ENCODE assay signal across 8 cellular contexts in genomic region chr15:71651750-71652186, GRCh38.
DNase-seq lines count a peak whose midpoint lies in the region; ATAC-seq and TF ChIP-seq lines count a peak whose summit lies in the region.

No MANE protein-coding gene starts in this region.

- H3K9me2 ChIP-seq in GM23338 (ENCODE audit: insufficient read depth) (0 out of 2 replicates have a peak, but pooled peaks cover 7% of the 10 kb centered on the region), OCI-LY1 (ENCODE audit: low read depth, low read length) (no peaks in the 10 kb centered on the region)

- H3K27ac Mint-ChIP-seq in GM23338 (no peak overlapping the region), endodermal cell (no peak overlapping the region)
- H3K27ac Mint-ChIP-seq in activated T-helper 1 cell treated with anti-CD3 and anti-CD28 coated beads, Interleukin-12 subunit alpha, Interleukin-12 subunit beta, Interleukin-2, Interleukin-4 antibody, amounts not matched to agents 30 ng/mL and 10 ng/mL and 1 ng/mL, durations not matched to agents 14 hours and 24 hours and 36 hours = no peak overlapping the region
- no peak overlapping the region for H3K27ac Mint-ChIP-seq in CD8-positive, alpha-beta memory T cell

- H3K4me3 ChIP-seq in AG09309 (ENCODE audit: control insufficient read depth, low read depth, low read length) (no peak overlapping the region), GM23338 (no peak overlapping the region), OCI-LY1 (ENCODE audit: low read depth, low read length, poor library complexity, severe bottlenecking) (no peak overlapping the region), endodermal cell (ENCODE audit: low read length) (no peak overlapping the region)
- no peak overlapping the region for H3K4me3 ChIP-seq in CD8-positive, alpha-beta memory T cell (ENCODE audit: low read length)

- no peaks in the 10 kb centered on the region for H3K79me2 ChIP-seq in GM23338 (replicated peaks; ENCODE audit: insufficient read depth)
- no peaks in the 10 kb centered on the region for H3K79me2 ChIP-seq in OCI-LY1 (ENCODE audit: insufficient read depth, low read length)

- H4K20me1 ChIP-seq in GM23338 (replicated peaks; ENCODE audit: insufficient read depth) = no peaks in the 10 kb centered on the region
- no peaks in the 10 kb centered on the region for H4K20me1 ChIP-seq in OCI-LY1 (ENCODE audit: insufficient read depth, low read length)

- ATAC-seq in GM23338 (peak; percentile 84), HG03521 (IDR thresholded peaks at IDR 0.05; ENCODE audit: unreplicated experiment) (no peak)

- no peak overlapping the region for H2AFZ ChIP-seq in GM23338
- no peak overlapping the region for H2AFZ ChIP-seq in OCI-LY1 (ENCODE audit: low read length)

- H3K4me3 Mint-ChIP-seq in GM23338 = no peak overlapping the region
- no peak overlapping the region for H3K4me3 Mint-ChIP-seq in endodermal cell
- no peak overlapping the region for H3K4me3 Mint-ChIP-seq in activated T-helper 1 cell treated with anti-CD3 and anti-CD28 coated beads, Interleukin-12 subunit alpha, Interleukin-12 subunit beta, Interleukin-2, Interleukin-4 antibody, amounts not matched to agents 30 ng/mL and 10 ng/mL and 1 ng/mL, durations not matched to agents 14 hours and 24 hours and 36 hours
- H3K4me3 Mint-ChIP-seq in CD8-positive, alpha-beta memory T cell = no peak overlapping the region

- no peaks in the 10 kb centered on the region for H3K27me3 Mint-ChIP-seq in GM23338 (ENCODE audit: insufficient read depth, low read depth, poor library complexity)
- no peaks in the 10 kb centered on the region for H3K27me3 Mint-ChIP-seq in endodermal cell (ENCODE audit: insufficient read depth)
- peaks cover 6% of the 10 kb centered on the region for H3K27me3 Mint-ChIP-seq in activated T-helper 1 cell treated with anti-CD3 and anti-CD28 coated beads, Interleukin-12 subunit alpha, Interleukin-12 subunit beta, Interleukin-2, Interleukin-4 antibody, amounts not matched to agents 30 ng/mL and 10 ng/mL and 1 ng/mL, durations not matched to agents 14 hours and 24 hours and 36 hours (ENCODE audit: insufficient read depth)
- H3K27me3 Mint-ChIP-seq in CD8-positive, alpha-beta memory T cell = peaks cover 0 to 5% of the 10 kb centered on the region in 2 donors

- H3K4me2 ChIP-seq in GM23338 (no peak overlapping the region), OCI-LY1 (ENCODE audit: low read length) (no peak overlapping the region)

- H3K36me3 ChIP-seq in GM23338 (ENCODE audit: insufficient read depth) (no peaks in the 10 kb centered on the region), OCI-LY1 (ENCODE audit: insufficient read depth, low read length) (no peaks in the 10 kb centered on the region), endodermal cell (ENCODE audit: control insufficient read depth, insufficient read depth, low read length) (no peaks in the 10 kb centered on the region)
- no peaks in the 10 kb centered on the region for H3K36me3 ChIP-seq in CD8-positive, alpha-beta memory T cell (ENCODE audit: insufficient read depth, low read length)

- POLR2A ChIA-PET in CD8-positive, alpha-beta memory T cell (lab: Charles Lee) = no interaction called here

- WGBS in endodermal cell (ENCODE audit: insufficient coverage in 1 of 2, insufficient read length in 1 of 2), 2 experiments = 40 to 48% methylated on average over 1 to 5 of the region's 5 CpGs

- CTCF ChIA-PET in CD8-positive, alpha-beta memory T cell (lab: Charles Lee) = no interaction called here

- H3K4me1 ChIP-seq in GM23338 (ENCODE audit: insufficient read depth) (peaks cover 5% of the 10 kb centered on the region; the same call in 1 of the 2 replicates), OCI-LY1 (ENCODE audit: insufficient read depth, low read length, severe bottlenecking) (no peaks in the 10 kb centered on the region), endodermal cell (ENCODE audit: control insufficient read depth, insufficient read depth, low read length) (peaks cover 21% of the 10 kb centered on the region)
- no peaks in the 10 kb centered on the region for H3K4me1 ChIP-seq in CD8-positive, alpha-beta memory T cell (ENCODE audit: insufficient read depth, low read length)

- H3K9me3 Mint-ChIP-seq in GM23338 = no peaks in the 10 kb centered on the region
- H3K9me3 Mint-ChIP-seq in endodermal cell = no peaks in the 10 kb centered on the region
- no peaks in the 10 kb centered on the region for H3K9me3 Mint-ChIP-seq in activated T-helper 1 cell treated with anti-CD3 and anti-CD28 coated beads, Interleukin-12 subunit alpha, Interleukin-12 subunit beta, Interleukin-2, Interleukin-4 antibody, amounts not matched to agents 30 ng/mL and 10 ng/mL and 1 ng/mL, durations not matched to agents 14 hours and 24 hours and 36 hours
- no peaks in the 10 kb centered on the region for H3K9me3 Mint-ChIP-seq in CD8-positive, alpha-beta memory T cell

- H3K9me3 ChIP-seq in OCI-LY1 (ENCODE audit: low read length) (no peaks in the 10 kb centered on the region), endodermal cell (ENCODE audit: control insufficient read depth, low read length) (no peaks in the 10 kb centered on the region)
- no peaks in the 10 kb centered on the region for H3K9me3 ChIP-seq in CD8-positive, alpha-beta memory T cell (ENCODE audit: low read length)

- H3F3A ChIP-seq in GM23338 (replicated peaks; ENCODE audit: low read depth) (no peaks in the 10 kb centered on the region), OCI-LY1 (ENCODE audit: insufficient read depth, low read length) (no peaks in the 10 kb centered on the region)

- TF ChIP-seq CTCF in AG09309 (IDR thresholded peaks at IDR 0.05; ENCODE audit: control insufficient read depth, insufficient read depth, low read depth, low read length, missing control alignments) (peak; percentile 81), GM23338 (conservative IDR thresholded peaks at IDR 0.05; ENCODE audit: low read depth in 2 of 2) (peak; percentile 72 to 85), OCI-LY1 (IDR thresholded peaks at IDR 0.05; ENCODE audit: low read length) (peak; percentile 55), endodermal cell (conservative IDR thresholded peaks at IDR 0.05) (peak; percentile 85)

- DNase-seq in AG09309 (ENCODE audit: low read depth) = peak; percentile 80
- peak; percentile 86 for DNase-seq in GM23338 (ENCODE audit: low spot score)
- DNase-seq in endodermal cell = peak; percentile 83
- DNase-seq in myocyte (ENCODE audit: low read depth) = peak; percentile 60
- no peak for DNase-seq in activated T-helper 1 cell treated with anti-CD3 and anti-CD28 coated beads, Interleukin-12 subunit alpha, Interleukin-12 subunit beta, Interleukin-2, Interleukin-4 antibody, amounts not matched to agents 30 ng/mL and 10 ng/mL and 1 ng/mL, durations not matched to agents 14 hours and 24 hours and 36 hours (ENCODE audit: low spot score)
- no peak for DNase-seq in CD8-positive, alpha-beta memory T cell

- H3K27ac ChIP-seq in GM23338 (ENCODE audit: low read depth) (no peak overlapping the region), OCI-LY1 (ENCODE audit: low read depth, low read length, poor library complexity, severe bottlenecking) (no peak overlapping the region), endodermal cell (ENCODE audit: low read depth, low read length) (no peak overlapping the region)
- H3K27ac ChIP-seq in CD8-positive, alpha-beta memory T cell (ENCODE audit: low read depth, low read length) = no peak overlapping the region

- H3K36me3 Mint-ChIP-seq in GM23338 (ENCODE audit: low read depth) (no peaks in the 10 kb centered on the region), endodermal cell (ENCODE audit: low read depth) (no peaks in the 10 kb centered on the region)
- H3K36me3 Mint-ChIP-seq in activated T-helper 1 cell treated with anti-CD3 and anti-CD28 coated beads, Interleukin-12 subunit alpha, Interleukin-12 subunit beta, Interleukin-2, Interleukin-4 antibody, amounts not matched to agents 30 ng/mL and 10 ng/mL and 1 ng/mL, durations not matched to agents 14 hours and 24 hours and 36 hours (ENCODE audit: low read depth) = peaks cover 2% of the 10 kb centered on the region
- no peaks in the 10 kb centered on the region for H3K36me3 Mint-ChIP-seq in CD8-positive, alpha-beta memory T cell

- H3K27me3 ChIP-seq in GM23338 (ENCODE audit: insufficient read depth) (no peaks in the 10 kb centered on the region), OCI-LY1 (ENCODE audit: insufficient read depth, low read length) (no peaks in the 10 kb centered on the region), endodermal cell (ENCODE audit: control insufficient read depth, insufficient read depth, low read length, poor library complexity, severe bottlenecking) (no peaks in the 10 kb centered on the region)
- H3K27me3 ChIP-seq in CD8-positive, alpha-beta memory T cell (ENCODE audit: insufficient read depth, low read length, poor library complexity, severe bottlenecking) = no peaks in the 10 kb centered on the region

- H3K4me1 Mint-ChIP-seq in GM23338 (peaks cover 31% of the 10 kb centered on the region), endodermal cell (peaks cover 41% of the 10 kb centered on the region)
- no peaks in the 10 kb centered on the region for H3K4me1 Mint-ChIP-seq in activated T-helper 1 cell treated with anti-CD3 and anti-CD28 coated beads, Interleukin-12 subunit alpha, Interleukin-12 subunit beta, Interleukin-2, Interleukin-4 antibody, amounts not matched to agents 30 ng/mL and 10 ng/mL and 1 ng/mL, durations not matched to agents 14 hours and 24 hours and 36 hours (ENCODE audit: low read depth)
- no peaks in the 10 kb centered on the region for H3K4me1 Mint-ChIP-seq in CD8-positive, alpha-beta memory T cell

- intact Hi-C loops in activated T-helper 1 cell treated with anti-CD3 and anti-CD28 coated beads, Interleukin-12 subunit alpha, Interleukin-12 subunit beta, Interleukin-2, Interleukin-4 antibody, amounts not matched to agents 30 ng/mL and 10 ng/mL and 1 ng/mL, durations not matched to agents 14 hours and 24 hours and 36 hours (cut with micrococcal nuclease) = no loop called here

- H3K9ac ChIP-seq in OCI-LY1 (ENCODE audit: low read length) (no peak overlapping the region), endodermal cell (ENCODE audit: extremely low read depth, low read length, poor library complexity, severe bottlenecking) (no peak overlapping the region)

TF ChIP-seq in GM23338, 12 proteins besides CTCF, POLR2A, EP300 and RAD21 (continues in another document):
- TF ChIP-seq ZNF331 (CRISPR knock-in tag; IDR thresholded peaks at IDR 0.05; ENCODE audit: low read depth) (no peak), NANOG (IDR thresholded peaks at IDR 0.05; ENCODE audit: borderline replicate concordance) (no peak)

Comparison
In these comparisons a context has a peak if more than half of its experiments do, and no peak if none do; other contexts are left out.
1. DNase-seq: peak in AG09309 (single experiment), GM23338 (single experiment), endodermal cell (single experiment) and myocyte (single experiment); none in activated T-helper 1 cell treated with anti-CD3 and anti-CD28 coated beads, Interleukin-12 subunit alpha, Interleukin-12 subunit beta, Interleukin-2, Interleukin-4 antibody, amounts not matched to agents 30 ng/mL and 10 ng/mL and 1 ng/mL, durations not matched to agents 14 hours and 24 hours and 36 hours (single experiment) and CD8-positive, alpha-beta memory T cell (0 of 5).
2. Peak in every context shown above with its lines, with median percentiles within 50 percentile points of each other: CTCF ChIP-seq.